1 cellular context compared by ENCODE assay signal in genomic region chr1:150979007-150979722, GRCh38.
TF ChIP-seq lines count a peak whose summit lies in the region.

No MANE protein-coding gene starts in this region.

TF ChIP-seq in HepG2, 621 proteins besides CTCF, POLR2A, EP300 and RAD21 (continued from another document and continues in another):
- TF ChIP-seq ZBTB49 (CRISPR knock-in tag; IDR thresholded peaks at IDR 0.05; ENCODE audit: borderline replicate concordance) (no peak), MATR3 (CRISPR knock-in tag; IDR thresholded peaks at IDR 0.05) (no peak), ZNF703 (CRISPR knock-in tag; IDR thresholded peaks at IDR 0.05; ENCODE audit: borderline replicate concordance) (no peak), EZH2 (conservative IDR thresholded peaks at IDR 0.05; ENCODE audit: low read depth, low read length) (no peak), XBP1 (CRISPR knock-in tag; IDR thresholded peaks at IDR 0.05) (no peak), HMGXB3 (CRISPR knock-in tag; IDR thresholded peaks at IDR 0.05; ENCODE audit: borderline replicate concordance) (peak; percentile 60; the same call in 1 of the 2 replicates), ZSCAN20 (CRISPR knock-in tag; IDR thresholded peaks at IDR 0.05; ENCODE audit: borderline replicate concordance) (no peak), NR3C1 (CRISPR knock-in tag; IDR thresholded peaks at IDR 0.05) (no peak), CC2D1A (CRISPR knock-in tag; IDR thresholded peaks at IDR 0.05) (no peak), NR2C2 (CRISPR knock-in tag; IDR thresholded peaks at IDR 0.05; ENCODE audit: borderline replicate concordance) (peak; percentile 50; the same call in 1 of the 2 replicates), GRHL1 (CRISPR knock-in tag; conservative IDR thresholded peaks at IDR 0.05) (no peak), MED1 (CRISPR knock-in tag; IDR thresholded peaks at IDR 0.05) (peak; percentile 54; the same call in 1 of the 2 replicates), SMAD1 (CRISPR knock-in tag; IDR thresholded peaks at IDR 0.05; ENCODE audit: borderline replicate concordance, low read depth) (no peak), ZSCAN22 (CRISPR knock-in tag; IDR thresholded peaks at IDR 0.05) (no peak), EED (CRISPR knock-in tag; IDR thresholded peaks at IDR 0.05) (no peak), ZNF746 (CRISPR knock-in tag; IDR thresholded peaks at IDR 0.05) (no peak), ZNF567 (CRISPR knock-in tag; IDR thresholded peaks at IDR 0.05; ENCODE audit: borderline replicate concordance) (no peak), HOXA9 (CRISPR knock-in tag; IDR thresholded peaks at IDR 0.05; ENCODE audit: borderline replicate concordance) (no peak), ZBED4 (CRISPR knock-in tag; IDR thresholded peaks at IDR 0.05; ENCODE audit: borderline replicate concordance) (no peak), SCMH1 (CRISPR knock-in tag; IDR thresholded peaks at IDR 0.05; ENCODE audit: borderline replicate concordance) (no peak), REL (CRISPR knock-in tag; conservative IDR thresholded peaks at IDR 0.05) (no peak), ZNF816 (CRISPR knock-in tag; IDR thresholded peaks at IDR 0.05; ENCODE audit: borderline replicate concordance) (no peak), ZNF431 (CRISPR knock-in tag; IDR thresholded peaks at IDR 0.05; ENCODE audit: borderline replicate concordance, low read depth) (no peak), CAMTA2 (CRISPR knock-in tag; IDR thresholded peaks at IDR 0.05; ENCODE audit: borderline replicate concordance) (0 out of 2 replicates have a peak, but pooled peaks have one; percentile 17), JDP2 (CRISPR knock-in tag; IDR thresholded peaks at IDR 0.05; ENCODE audit: borderline replicate concordance) (no peak), ZSCAN5A (CRISPR knock-in tag; IDR thresholded peaks at IDR 0.05; ENCODE audit: borderline replicate concordance) (no peak), ZNF687 (CRISPR knock-in tag; IDR thresholded peaks at IDR 0.05) (peak; percentile 72), ZNF142 (CRISPR knock-in tag; IDR thresholded peaks at IDR 0.05) (no peak)
